16 cellular contexts compared by ENCODE assay signal in genomic region chr10:50480054-50481007, GRCh38.
DNase-seq lines count a peak whose midpoint lies in the region; ATAC-seq and TF ChIP-seq lines count a peak whose summit lies in the region.
"Had no signal": no experiment of that assay in that cellular context is flagged by ENCODE, and none has a peak within 500 bp of the region (broad histone marks: within the 10 kb centered on the region; RNA-seq: fewer than 3 reads in every experiment).

No MANE protein-coding gene starts in this region.

- H3K36me3 ChIP-seq in GM06990 (ENCODE audit: control insufficient read depth, insufficient read depth, low read length) (no peaks in the 10 kb centered on the region), gastrocnemius medialis (no peaks in the 10 kb centered on the region)
- H3K36me3 ChIP-seq: BE2C, neutrophil, thoracic aorta had no signal

- ATAC-seq in GM18870 (IDR thresholded peaks at IDR 0.05; ENCODE audit: unreplicated experiment) (peak; percentile 75), HG02588 (IDR thresholded peaks at IDR 0.05; ENCODE audit: unreplicated experiment) (peak; percentile 76), HG03457 (IDR thresholded peaks at IDR 0.05; ENCODE audit: unreplicated experiment) (peak; percentile 58), gastrocnemius medialis (no peak), HG03039 (IDR thresholded peaks at IDR 0.05; ENCODE audit: unreplicated experiment) (no peak)
- ATAC-seq: activated CD4-positive, CD25-positive, alpha-beta regulatory T cell treated with anti-CD3 and anti-CD28 coated beads, Interleukin-2, amount 50 U/mL, for 24 hours; HepG2 had no signal

- no peak for TF ChIP-seq POLR2A in gastrocnemius medialis (IDR thresholded peaks at IDR 0.05)

- peak; percentile 20 for TF ChIP-seq CTCF in GM06990 (IDR thresholded peaks at IDR 0.05; ENCODE audit: insufficient read depth, low read length, poor library complexity, severe bottlenecking)
- no peak for TF ChIP-seq CTCF in gastrocnemius medialis (IDR thresholded peaks at IDR 0.05 in 4 of 5, conservative IDR thresholded peaks at IDR 0.05 in 1 of 5)

- DNase-seq in GM06990 (ENCODE audit: extremely low read depth, insufficient read length) (no peak), NCI-H748 (lab: John Stamatoyannopoulos, UW; ENCODE audit: unreplicated experiment) (no peak), gastrocnemius medialis (no peak), NCI-H1048 (lab: John Stamatoyannopoulos, UW) (no peak)
- DNase-seq: activated effector memory CD4-positive, alpha-beta T cell treated with Interleukin-2 at 50 U/mL for 16 hours; BE2C; T-helper 9 cell had no signal

- no peak overlapping the region for H3K27ac ChIP-seq in gastrocnemius medialis
- H3K27ac ChIP-seq: neutrophil, SK-N-MC, thoracic aorta had no signal

- no peak overlapping the region for H3K4me3 ChIP-seq in GM06990 (replicated peaks; ENCODE audit: low read depth, low read length)
- H3K4me3 ChIP-seq in gastrocnemius medialis: no peak overlapping the region
- H3K4me3 ChIP-seq: SK-N-MC, thoracic aorta had no signal

- H3K27me3 ChIP-seq in GM06990 (replicated peaks; ENCODE audit: control insufficient read depth, insufficient read depth, low read length) (no peaks in the 10 kb centered on the region), gastrocnemius medialis (no peaks in the 10 kb centered on the region)
- H3K27me3 ChIP-seq: BE2C, neutrophil had no signal

- in situ Hi-C loops in gastrocnemius medialis (cut with MboI; ENCODE audit: low sequenced_read_pairs in 4 of 4): no loop called here

- H3K9me3 ChIP-seq in gastrocnemius medialis: no peaks in the 10 kb centered on the region
- H3K9me3 ChIP-seq: BE2C, neutrophil had no signal

- peaks cover 0 to 6% of the 10 kb centered on the region in 2 donors for H3K4me1 ChIP-seq in gastrocnemius medialis
- H3K4me1 ChIP-seq: BE2C had no signal

- intact Hi-C loops in gastrocnemius medialis (cut with DNase I; ENCODE audit: low total_unique reads): no loop called here

Comparison
In these comparisons a context has a peak if more than half of its experiments do, and no peak if none do; other contexts are left out.
1. ATAC-seq: peak in GM18870 (single experiment), HG02588 (single experiment) and HG03457 (single experiment); none in gastrocnemius medialis (0 of 2) and HG03039 (single experiment).